In the genomic region with DNA sequence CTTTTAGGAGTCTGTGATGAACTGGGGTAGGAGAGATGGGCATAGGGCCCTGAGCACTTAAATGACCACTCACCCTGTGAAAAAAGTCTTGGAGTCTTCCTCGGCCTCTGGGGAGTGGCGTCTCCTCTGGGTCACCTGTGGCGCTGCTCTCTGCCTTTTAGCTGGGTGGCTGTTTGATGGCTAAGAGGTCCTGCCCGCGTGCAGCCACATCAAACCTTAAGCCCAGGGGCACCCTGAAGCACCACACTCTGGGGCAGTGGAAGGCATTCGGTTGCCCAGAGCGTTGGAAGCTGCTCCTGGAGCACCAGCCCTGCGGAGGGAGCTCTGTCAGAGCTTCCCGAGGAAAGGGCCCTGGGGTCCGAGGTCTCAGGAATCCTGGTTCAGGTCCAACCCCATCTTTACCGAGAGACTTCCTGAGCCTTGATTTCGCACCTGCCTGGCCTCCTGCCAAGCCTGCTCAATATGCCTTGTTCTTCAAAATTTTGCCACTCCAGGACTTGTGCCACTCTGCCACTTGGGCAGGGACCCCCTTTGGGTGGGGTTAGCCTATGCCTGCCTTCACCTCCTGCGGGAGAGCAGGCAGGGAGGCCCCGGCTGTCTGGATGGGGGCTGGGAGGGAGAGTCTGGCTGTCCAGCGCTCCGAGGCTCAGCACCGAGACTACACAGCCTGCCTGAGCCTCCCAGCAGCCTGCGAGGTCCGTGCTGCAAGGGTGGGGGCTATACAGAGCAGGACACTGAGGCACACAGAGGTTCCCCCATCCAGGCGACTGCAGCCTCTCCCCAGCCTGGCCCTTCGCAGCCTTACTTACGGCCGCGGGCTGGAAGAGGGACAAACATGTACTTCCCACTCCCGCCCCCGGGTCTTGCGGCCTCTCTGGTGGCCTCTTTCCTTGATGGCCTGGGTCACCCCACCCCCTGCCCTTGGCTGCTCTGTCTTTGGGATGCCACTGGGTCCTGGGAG, we compare ENCODE assay signal across 24 cellular contexts.
DNase-seq lines count a peak whose midpoint lies in the region; ATAC-seq and TF ChIP-seq lines count a peak whose summit lies in the region.
"Had no signal": no experiment of that assay in that cellular context is flagged by ENCODE, and none has a peak within 500 bp of the region (broad histone marks: within the 10 kb centered on the region; RNA-seq: fewer than 3 reads in every experiment).

No MANE protein-coding gene starts in this region.

- H3K27ac ChIP-seq in osteoblast (ENCODE audit: low read depth, low read length) = no peak overlapping the region
- H3K27ac ChIP-seq: dorsolateral prefrontal cortex, lower lobe of right lung, parathyroid adenoma had no signal

- H3K4me2 ChIP-seq in osteoblast (ENCODE audit: insufficient read depth, low read length) = no peak overlapping the region

- H2AFZ ChIP-seq in osteoblast (ENCODE audit: low read length) = no peak overlapping the region
- H2AFZ ChIP-seq: parathyroid adenoma had no signal

- TF ChIP-seq CTCF in NB4 (IDR thresholded peaks at IDR 0.05; ENCODE audit: low read depth, low read length) (no peak), osteoblast (IDR thresholded peaks at IDR 0.05; ENCODE audit: extremely low read depth, low read depth, low read length) (no peak)

- H3K4me1 Mint-ChIP-seq in dendritic cell treated with granulocyte-macrophage colony-stimulating factor and Interleukin-4, amounts not matched to agents 40 ng/mL and 50 ng/mL, for 4 days (ENCODE audit: low read depth) = peaks cover 18% of the 10 kb centered on the region
- H3K4me1 Mint-ChIP-seq: activated CD4-positive, alpha-beta memory T cell treated with anti-CD3 and anti-CD28 coated beads, Interleukin-2, amount 10 ng/mL, durations not matched to agents 7 days and 5 days; activated naive CD8-positive, alpha-beta T cell treated with anti-CD3 and anti-CD28 coated beads, Interleukin-2, amount 50 U/mL, for 24 hours had no signal

- ATAC-seq in GM21381 (IDR thresholded peaks at IDR 0.05; ENCODE audit: unreplicated experiment) = no peak
- no peak for ATAC-seq in GM18858 (IDR thresholded peaks at IDR 0.05; ENCODE audit: unreplicated experiment)
- ATAC-seq: activated naive CD8-positive, alpha-beta T cell treated with anti-CD3 and anti-CD28 coated beads, Interleukin-2, amount 50 U/mL, for 24 hours; lower lobe of right lung had no signal

- no peaks in the 10 kb centered on the region for H3K9me3 ChIP-seq in osteoblast (ENCODE audit: low read depth, low read length)
- H3K9me3 ChIP-seq: Caco-2, lower lobe of right lung had no signal

- peaks cover 6% of the 10 kb centered on the region for H3K9me3 Mint-ChIP-seq in dendritic cell treated with granulocyte-macrophage colony-stimulating factor and Interleukin-4, amounts not matched to agents 40 ng/mL and 50 ng/mL, for 4 days
- H3K9me3 Mint-ChIP-seq: activated CD4-positive, alpha-beta memory T cell treated with anti-CD3 and anti-CD28 coated beads, Interleukin-2, amount 10 ng/mL, durations not matched to agents 7 days and 5 days; activated naive CD8-positive, alpha-beta T cell treated with anti-CD3 and anti-CD28 coated beads, Interleukin-2, amount 50 U/mL, for 24 hours; nephron; T-helper 1 cell treated with Interleukin-12 subunit alpha and Interleukin-12 subunit beta and Interleukin-4 antibody, amounts not matched to agents 30 μg/mL and 1 μg/mL, for 36 hours had no signal

- H3K79me2 ChIP-seq in osteoblast (ENCODE audit: insufficient read depth, low read length) = no peaks in the 10 kb centered on the region
- H3K79me2 ChIP-seq: parathyroid adenoma had no signal

- peaks cover 14% of the 10 kb centered on the region for H3K27me3 ChIP-seq in osteoblast (ENCODE audit: insufficient read depth, low read length)

- no peak overlapping the region for H3K4me3 Mint-ChIP-seq in dendritic cell treated with granulocyte-macrophage colony-stimulating factor and Interleukin-4, amounts not matched to agents 40 ng/mL and 50 ng/mL, for 4 days
- H3K4me3 Mint-ChIP-seq: activated CD4-positive, alpha-beta memory T cell treated with anti-CD3 and anti-CD28 coated beads, Interleukin-2, amount 10 ng/mL, durations not matched to agents 7 days and 5 days; activated naive CD8-positive, alpha-beta T cell treated with anti-CD3 and anti-CD28 coated beads, Interleukin-2, amount 50 U/mL, for 24 hours; nephron; T-helper 1 cell treated with Interleukin-12 subunit alpha and Interleukin-12 subunit beta and Interleukin-4 antibody, amounts not matched to agents 30 μg/mL and 1 μg/mL, for 36 hours had no signal

- H3K4me1 ChIP-seq in osteoblast (ENCODE audit: insufficient read depth, low read length) = peaks cover 4% of the 10 kb centered on the region
- H3K4me1 ChIP-seq: Caco-2 had no signal

- H4K20me1 ChIP-seq in osteoblast (ENCODE audit: insufficient read depth, low read length) = no peaks in the 10 kb centered on the region

- no peaks in the 10 kb centered on the region for H3K36me3 ChIP-seq in osteoblast (ENCODE audit: insufficient read depth, low read length)
- H3K36me3 ChIP-seq: lower lobe of right lung had no signal

- H3K4me3 ChIP-seq in NB4 (ENCODE audit: low read depth, low read length) (no peak overlapping the region), osteoblast (ENCODE audit: insufficient read depth, low read length) (no peak overlapping the region)
- H3K4me3 ChIP-seq: dorsolateral prefrontal cortex, lower lobe of right lung had no signal

- DNase-seq in DMS79 (lab: John Stamatoyannopoulos, UW) = peak; percentile 23
- peak; percentile 31 for DNase-seq in NB4 (ENCODE audit: low read depth)
- peak; percentile 89 for DNase-seq in osteoblast (ENCODE audit: insufficient read length, low spot score, missing footprints)
- DNase-seq in kidney glomerular epithelial cell (lab: John Stamatoyannopoulos, UW) = no peak
- DNase-seq: activated CD4-positive, alpha-beta memory T cell treated with anti-CD3 and anti-CD28 coated beads, Interleukin-2, amount 10 ng/mL, durations not matched to agents 7 days and 5 days; activated CD4-positive, alpha-beta T cell treated with anti-CD3 and anti-CD28 coated beads for 1 hour; activated effector memory CD4-positive, alpha-beta T cell treated with anti-CD3 and anti-CD28 coated beads, Interleukin-2, amount 50 U/mL, for 16 hours; activated naive CD8-positive, alpha-beta T cell treated with anti-CD3 and anti-CD28 coated beads, Interleukin-2, amount 50 U/mL, for 24 hours; C1 segment of cervical spinal cord; Caco-2; DND-41; dorsolateral prefrontal cortex; lower lobe of right lung; NCI-H1048; NCI-H1930; NCI-H526; stimulated activated CD4-positive, alpha-beta T cell treated with anti-CD3 and anti-CD28 coated beads, Interleukin-2, amount 100 ng/mL, for 48 hours; trophoblast cell had no signal

- H3K27ac Mint-ChIP-seq in dendritic cell treated with granulocyte-macrophage colony-stimulating factor and Interleukin-4, amounts not matched to agents 40 ng/mL and 50 ng/mL, for 4 days = peak overlapping the region; percentile 26
- H3K27ac Mint-ChIP-seq: activated CD4-positive, alpha-beta memory T cell treated with anti-CD3 and anti-CD28 coated beads, Interleukin-2, amount 10 ng/mL, durations not matched to agents 7 days and 5 days; activated naive CD8-positive, alpha-beta T cell treated with anti-CD3 and anti-CD28 coated beads, Interleukin-2, amount 50 U/mL, for 24 hours; T-helper 1 cell treated with Interleukin-12 subunit alpha and Interleukin-12 subunit beta and Interleukin-4 antibody, amounts not matched to agents 30 μg/mL and 1 μg/mL, for 36 hours had no signal

- peaks cover 73% of the 10 kb centered on the region for H3K27me3 Mint-ChIP-seq in dendritic cell treated with granulocyte-macrophage colony-stimulating factor and Interleukin-4, amounts not matched to agents 40 ng/mL and 50 ng/mL, for 4 days
- H3K27me3 Mint-ChIP-seq: activated CD4-positive, alpha-beta memory T cell treated with anti-CD3 and anti-CD28 coated beads, Interleukin-2, amount 10 ng/mL, durations not matched to agents 7 days and 5 days; activated naive CD8-positive, alpha-beta T cell treated with anti-CD3 and anti-CD28 coated beads, Interleukin-2, amount 50 U/mL, for 24 hours had no signal

- intact Hi-C loops in dendritic cell treated with granulocyte-macrophage colony-stimulating factor and Interleukin-4, amounts not matched to agents 40 ng/mL and 50 ng/mL, for 4 days (cut with micrococcal nuclease) = no loop called here

- TF ChIP-seq POLR2A in NB4 (IDR thresholded peaks at IDR 0.05; ENCODE audit: extremely low read depth, insufficient read length) = no peak

- H3K36me3 Mint-ChIP-seq in dendritic cell treated with granulocyte-macrophage colony-stimulating factor and Interleukin-4, amounts not matched to agents 40 ng/mL and 50 ng/mL, for 4 days (ENCODE audit: low read depth) = no peaks in the 10 kb centered on the region
